11 cellular contexts compared by ENCODE assay signal in genomic region chr1:119547805-119548204, GRCh38. TPM values are rescaled to one million over a fixed set of nuclear protein-coding genes. Genes with fewer than 3 reads are reported as not detected.
"Had no signal": no experiment of that assay in that cellular context is flagged by ENCODE, and none has a peak within 500 bp of the region (broad histone marks: within the 10 kb centered on the region; RNA-seq: fewer than 3 reads in every experiment).

No MANE protein-coding gene starts in this region.

- H3K9me3 Mint-ChIP-seq: HFFc6, IgD-negative memory B cell had no signal

- H3K9ac ChIP-seq: GM23248 had no signal

- H3K27ac ChIP-seq: GM23248, HL-60 had no signal

- ATAC-seq: HCT116, HepG2 had no signal

- H3K4me1 ChIP-seq: HAP-1 had no signal

- H3K9me3 ChIP-seq: HAP-1 had no signal

- H3K27ac Mint-ChIP-seq: HFFc6, IgD-negative memory B cell had no signal

- H3K4me3 ChIP-seq: GM23248, HAP-1 had no signal

- H3K4me3 Mint-ChIP-seq: HFFc6, IgD-negative memory B cell had no signal

- H3K36me3 ChIP-seq: HAP-1 had no signal

- H2AFZ ChIP-seq: GM23248 had no signal

- DNase-seq: GM23248, H7, HFFc6, KBM-7 had no signal

- H3K36me3 Mint-ChIP-seq: IgD-negative memory B cell had no signal

RNA-seq across cellular contexts. Expression of gene HSD3B1, which starts 40.8 kb away (rescaled TPM):
- total RNA-seq: GM23248, H4, H7, HepG2, HFFc6, HT1080 had no signal
- polyA plus RNA-seq: GM23248, HepG2, IgD-negative memory B cell had no signal
